In genomic region chr3:121750087-121750415, GRCh38 we compare ENCODE assay signal across 1 cellular context.
TF ChIP-seq lines count a peak whose summit lies in the region.

No MANE protein-coding gene starts in this region.

TF ChIP-seq in IMR-90, 13 proteins besides CTCF, POLR2A, EP300 and RAD21:
- TF ChIP-seq, protein P1, sequence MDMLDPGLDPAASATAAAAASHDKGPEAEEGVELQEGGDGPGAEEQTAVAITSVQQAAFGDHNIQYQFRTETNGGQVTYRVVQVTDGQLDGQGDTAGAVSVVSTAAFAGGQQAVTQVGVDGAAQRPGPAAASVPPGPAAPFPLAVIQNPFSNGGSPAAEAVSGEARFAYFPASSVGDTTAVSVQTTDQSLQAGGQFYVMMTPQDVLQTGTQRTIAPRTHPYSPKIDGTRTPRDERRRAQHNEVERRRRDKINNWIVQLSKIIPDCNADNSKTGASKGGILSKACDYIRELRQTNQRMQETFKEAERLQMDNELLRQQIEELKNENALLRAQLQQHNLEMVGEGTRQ (IDR thresholded peaks at IDR 0.05; ENCODE audit: low read depth, low read length): no peak
- no peak for TF ChIP-seq MXI1 (IDR thresholded peaks at IDR 0.05; ENCODE audit: borderline replicate concordance, low read depth, low read length)
- TF ChIP-seq BHLHE40 (IDR thresholded peaks at IDR 0.05; ENCODE audit: low read depth, low read length): no peak
- no peak for TF ChIP-seq SMC3 (IDR thresholded peaks at IDR 0.05; ENCODE audit: low read depth, low read length)
- no peak for TF ChIP-seq NFE2L2 (IDR thresholded peaks at IDR 0.05; ENCODE audit: low read depth, low read length)
- TF ChIP-seq, protein P2, sequence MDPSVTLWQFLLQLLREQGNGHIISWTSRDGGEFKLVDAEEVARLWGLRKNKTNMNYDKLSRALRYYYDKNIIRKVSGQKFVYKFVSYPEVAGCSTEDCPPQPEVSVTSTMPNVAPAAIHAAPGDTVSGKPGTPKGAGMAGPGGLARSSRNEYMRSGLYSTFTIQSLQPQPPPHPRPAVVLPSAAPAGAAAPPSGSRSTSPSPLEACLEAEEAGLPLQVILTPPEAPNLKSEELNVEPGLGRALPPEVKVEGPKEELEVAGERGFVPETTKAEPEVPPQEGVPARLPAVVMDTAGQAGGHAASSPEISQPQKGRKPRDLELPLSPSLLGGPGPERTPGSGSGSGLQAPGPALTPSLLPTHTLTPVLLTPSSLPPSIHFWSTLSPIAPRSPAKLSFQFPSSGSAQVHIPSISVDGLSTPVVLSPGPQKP (IDR thresholded peaks at IDR 0.05; ENCODE audit: borderline replicate concordance, low read depth, low read length): no peak
- TF ChIP-seq MAFK (IDR thresholded peaks at IDR 0.05; ENCODE audit: low read depth, low read length): no peak
- no peak for TF ChIP-seq FOS (IDR thresholded peaks at IDR 0.05; ENCODE audit: low read depth, low read length)
